Comparison of ENCODE assay signal across 15 cellular contexts in the genomic region with DNA sequence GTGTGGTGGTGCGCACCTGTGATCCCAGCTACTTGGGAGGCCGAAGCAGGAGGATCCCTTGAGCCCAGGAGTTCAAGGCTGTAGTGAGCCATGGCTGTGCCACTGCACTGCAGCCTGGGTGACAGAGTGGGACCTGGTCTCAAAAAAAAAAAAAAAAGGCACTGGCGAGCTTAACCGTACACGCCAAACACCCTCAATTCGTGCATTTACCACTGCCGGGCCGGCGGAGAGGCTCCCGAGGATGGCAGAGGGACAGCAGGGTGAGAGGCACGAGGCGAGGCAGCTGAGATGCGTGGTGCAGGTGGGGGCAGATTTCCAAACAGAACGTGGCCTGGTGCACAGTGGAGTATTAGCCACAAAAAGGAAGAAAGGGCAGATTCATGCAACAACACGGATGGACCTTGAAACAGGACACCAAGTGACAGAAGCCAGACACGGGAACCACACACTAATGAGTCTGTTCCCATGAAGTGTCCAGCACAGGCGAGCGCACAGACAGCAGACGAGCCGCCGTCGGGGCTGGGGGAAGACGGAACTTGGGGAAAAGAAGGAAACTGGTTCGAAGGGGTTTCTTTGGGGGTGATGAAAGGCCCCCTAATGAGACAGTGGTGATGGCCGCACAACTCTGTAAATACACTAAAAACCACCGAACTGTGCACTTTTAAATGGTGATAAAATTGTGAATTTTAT. TPM values are rescaled to one million over a fixed set of nuclear protein-coding genes. Genes with fewer than 3 reads are reported as not detected.
DNase-seq lines count a peak whose midpoint lies in the region; ATAC-seq and TF ChIP-seq lines count a peak whose summit lies in the region.
"Had no signal": no experiment of that assay in that cellular context is flagged by ENCODE, and none has a peak within 500 bp of the region (broad histone marks: within the 10 kb centered on the region; RNA-seq: fewer than 3 reads in every experiment).

No MANE protein-coding gene starts in this region.

- H3K18ac ChIP-seq in trophoblast cell (ENCODE audit: low read length), result peak overlapping the region; percentile 51

- TF ChIP-seq CTCF in uterus (IDR thresholded peaks at IDR 0.05) (no peak), prostate gland (IDR thresholded peaks at IDR 0.05) (no peak)

- H3K27me3 ChIP-seq in trophoblast cell (ENCODE audit: insufficient read depth, low read length) (no peaks in the 10 kb centered on the region), uterus (no peaks in the 10 kb centered on the region), prostate gland (replicated peaks; ENCODE audit: insufficient read depth) (no peaks in the 10 kb centered on the region)

- ATAC-seq in activated naive CD8-positive, alpha-beta T cell treated with anti-CD3 and anti-CD28 coated beads, Interleukin-2, amount 10 ng/mL, durations not matched to agents 7 days and 5 days (ENCODE audit: low read depth), result no peak
- ATAC-seq in left lobe of liver, result no peak
- ATAC-seq: activated CD8-positive, alpha-beta T cell treated with anti-CD3 and anti-CD28 coated beads for 36 hours had no signal

- no peak overlapping the region for H2AK5ac ChIP-seq in trophoblast cell (ENCODE audit: low read length)

- H3K79me1 ChIP-seq in trophoblast cell (ENCODE audit: low read length), result no peaks in the 10 kb centered on the region

- H3K79me2 ChIP-seq in trophoblast cell (ENCODE audit: control insufficient read depth, insufficient read depth, low read length, poor library complexity), result no peaks in the 10 kb centered on the region

- no peak overlapping the region for H3K4me2 ChIP-seq in trophoblast cell (ENCODE audit: low read length)

- no peak overlapping the region for H4K91ac ChIP-seq in trophoblast cell (ENCODE audit: low read depth, low read length)

- H3K23ac ChIP-seq in trophoblast cell (ENCODE audit: low read length), result no peak overlapping the region

- peaks cover 5% of the 10 kb centered on the region for H3K9me3 Mint-ChIP-seq in activated naive CD8-positive, alpha-beta T cell treated with anti-CD3 and anti-CD28 coated beads, Interleukin-2, amount 10 ng/mL, durations not matched to agents 7 days and 5 days
- H3K9me3 Mint-ChIP-seq in activated naive CD8-positive, alpha-beta T cell treated with anti-CD3 and anti-CD28 coated beads for 36 hours, result peaks cover 5% of the 10 kb centered on the region

- H2AFZ ChIP-seq in trophoblast cell (ENCODE audit: insufficient read depth, low read length, poor library complexity), result no peak overlapping the region

- POLR2A ChIA-PET in activated naive CD8-positive, alpha-beta T cell treated with anti-CD3 and anti-CD28 coated beads, Interleukin-2, amount 10 ng/mL, durations not matched to agents 7 days and 5 days (lab: Charles Lee), result no interaction called here

- peak; percentile 2 for DNase-seq in activated naive CD8-positive, alpha-beta T cell treated with anti-CD3 and anti-CD28 coated beads, Interleukin-2, amount 10 ng/mL, durations not matched to agents 7 days and 5 days
- DNase-seq in activated naive CD8-positive, alpha-beta T cell treated with anti-CD3 and anti-CD28 coated beads for 36 hours, result no peak
- DNase-seq in left lobe of liver (ENCODE audit: low spot score) (peak; percentile 37), trophoblast cell (no peak), uterus (peak; percentile 6 to 12), DMS 273 treated with DMSO at 0.1 percent for 48 hours (lab: John Stamatoyannopoulos, UW) (no peak), prostate gland (ENCODE audit: low spot score) (no peak)
- no peak for DNase-seq in activated CD4-positive, alpha-beta T cell treated with anti-CD3 and anti-CD28 coated beads for 1 hour
- DNase-seq: activated CD8-positive, alpha-beta T cell treated with anti-CD3 and anti-CD28 coated beads for 36 hours; DMS53; kidney glomerular epithelial cell; NCI-H510A treated with DMSO at 0.1 percent for 48 hours; stimulated activated CD4-positive, alpha-beta T cell treated with anti-CD3 and anti-CD28 coated beads, Interleukin-4, amount 100 ng/mL, for 1 hour had no signal

- no peak overlapping the region for H2BK12ac ChIP-seq in trophoblast cell (ENCODE audit: low read length)

- no peak overlapping the region for H3K9ac ChIP-seq in trophoblast cell (ENCODE audit: low read length)

- H3K36me3 ChIP-seq in trophoblast cell (ENCODE audit: control insufficient read depth in 1 of 2, insufficient read depth in 2 of 2, low read length in 2 of 2) (peaks cover 8 to 17% of the 10 kb centered on the region in 2 experiments), uterus (no peaks in the 10 kb centered on the region), prostate gland (no peaks in the 10 kb centered on the region)

- H3K4me3 ChIP-seq in trophoblast cell (ENCODE audit: low read depth, low read length), result no peak overlapping the region
- H3K4me3 ChIP-seq in uterus, result no peak overlapping the region
- no peak overlapping the region for H3K4me3 ChIP-seq in prostate gland

- no peak overlapping the region for H3K14ac ChIP-seq in trophoblast cell (ENCODE audit: low read length)

- H2BK5ac ChIP-seq in trophoblast cell (ENCODE audit: low read depth, low read length, poor library complexity), result no peak overlapping the region

- TF ChIP-seq POLR2A in uterus (IDR thresholded peaks at IDR 0.05) (no peak), prostate gland (IDR thresholded peaks at IDR 0.05) (no peak)

- H3K36me3 Mint-ChIP-seq in activated naive CD8-positive, alpha-beta T cell treated with anti-CD3 and anti-CD28 coated beads, Interleukin-2, amount 10 ng/mL, durations not matched to agents 7 days and 5 days, result peaks cover 22% of the 10 kb centered on the region
- peaks cover 29% of the 10 kb centered on the region for H3K36me3 Mint-ChIP-seq in activated naive CD8-positive, alpha-beta T cell treated with anti-CD3 and anti-CD28 coated beads for 36 hours

- H4K8ac ChIP-seq in trophoblast cell (ENCODE audit: low read depth, low read length), result no peak overlapping the region

- H3K27me3 Mint-ChIP-seq in activated naive CD8-positive, alpha-beta T cell treated with anti-CD3 and anti-CD28 coated beads, Interleukin-2, amount 10 ng/mL, durations not matched to agents 7 days and 5 days, result no peaks in the 10 kb centered on the region
- no peaks in the 10 kb centered on the region for H3K27me3 Mint-ChIP-seq in activated naive CD8-positive, alpha-beta T cell treated with anti-CD3 and anti-CD28 coated beads for 36 hours
- H3K27me3 Mint-ChIP-seq: activated CD8-positive, alpha-beta T cell treated with anti-CD3 and anti-CD28 coated beads for 36 hours had no signal

- no peaks in the 10 kb centered on the region for H3K4me1 Mint-ChIP-seq in activated naive CD8-positive, alpha-beta T cell treated with anti-CD3 and anti-CD28 coated beads, Interleukin-2, amount 10 ng/mL, durations not matched to agents 7 days and 5 days
- H3K4me1 Mint-ChIP-seq in activated naive CD8-positive, alpha-beta T cell treated with anti-CD3 and anti-CD28 coated beads for 36 hours, result peaks cover 2% of the 10 kb centered on the region
- H3K4me1 Mint-ChIP-seq: mesothelial cell of epicardium had no signal

- intact Hi-C loops in uterus (cut with DNase I; ENCODE audit: low total_unique reads) (no loop called here), prostate gland (cut with DNase I) (no loop called here)

- no peak overlapping the region for H3K27ac Mint-ChIP-seq in activated naive CD8-positive, alpha-beta T cell treated with anti-CD3 and anti-CD28 coated beads, Interleukin-2, amount 10 ng/mL, durations not matched to agents 7 days and 5 days
- H3K27ac Mint-ChIP-seq in activated naive CD8-positive, alpha-beta T cell treated with anti-CD3 and anti-CD28 coated beads for 36 hours, result no peak overlapping the region
- H3K27ac Mint-ChIP-seq: activated CD8-positive, alpha-beta T cell treated with anti-CD3 and anti-CD28 coated beads for 36 hours; activated T-helper 1 cell treated with anti-CD3 and anti-CD28 coated beads, Interleukin-12 subunit alpha, Interleukin-12 subunit beta, Interleukin-2, Interleukin-4 antibody, amounts not matched to agents 30 ng/mL and 10 ng/mL and 1 ng/mL, durations not matched to agents 14 hours and 24 hours and 36 hours had no signal

- H4K12ac ChIP-seq in trophoblast cell (ENCODE audit: low read depth, low read length), result no peak overlapping the region

- peaks cover 0 to 2% of the 10 kb centered on the region in 2 experiments for H3K4me1 ChIP-seq in trophoblast cell (ENCODE audit: control insufficient read depth in 1 of 2, insufficient read depth in 2 of 2, low read length in 2 of 2)
- peaks cover 0 to 8% of the 10 kb centered on the region in 2 donors for H3K4me1 ChIP-seq in uterus
- peaks cover 5% of the 10 kb centered on the region for H3K4me1 ChIP-seq in prostate gland (replicated peaks)

- no CpG with 5 or more reads among the region's 26 CpGs for WGBS in trophoblast cell (ENCODE audit: extremely low coverage, insufficient coverage, insufficient read length)
- WGBS in prostate gland, result 94% methylated on average over 26 of the region's 26 CpGs

- no peak overlapping the region for H3K4ac ChIP-seq in trophoblast cell (ENCODE audit: low read depth, low read length)

- H3K4me3 Mint-ChIP-seq in activated naive CD8-positive, alpha-beta T cell treated with anti-CD3 and anti-CD28 coated beads, Interleukin-2, amount 10 ng/mL, durations not matched to agents 7 days and 5 days, result no peak overlapping the region
- H3K4me3 Mint-ChIP-seq in activated naive CD8-positive, alpha-beta T cell treated with anti-CD3 and anti-CD28 coated beads for 36 hours, result no peak overlapping the region
- H3K4me3 Mint-ChIP-seq: activated CD8-positive, alpha-beta T cell treated with anti-CD3 and anti-CD28 coated beads for 36 hours; activated T-helper 1 cell treated with anti-CD3 and anti-CD28 coated beads, Interleukin-12 subunit alpha, Interleukin-12 subunit beta, Interleukin-2, Interleukin-4 antibody, amounts not matched to agents 30 ng/mL and 10 ng/mL and 1 ng/mL, durations not matched to agents 14 hours and 24 hours and 36 hours; mesothelial cell of epicardium had no signal

- H2BK120ac ChIP-seq in trophoblast cell (ENCODE audit: insufficient read depth, low read length, poor library complexity), result no peak overlapping the region

- H3K27ac ChIP-seq in trophoblast cell (ENCODE audit: low read depth, low read length) (no peak overlapping the region), uterus (no peak overlapping the region), prostate gland (no peak overlapping the region)

- H3K9me3 ChIP-seq in trophoblast cell (ENCODE audit: insufficient read depth, low read depth, low read length), result peaks cover 11% of the 10 kb centered on the region
- peaks cover 0 to under 1% of the 10 kb centered on the region in 2 donors for H3K9me3 ChIP-seq in uterus
- no peaks in the 10 kb centered on the region for H3K9me3 ChIP-seq in prostate gland

RNA-seq across cellular contexts. Expression of a gene that starts 27.4 kb away (rescaled TPM):
- 10 to 100 TPM; 29.0 to 29.2 TPM for total RNA-seq in activated naive CD8-positive, alpha-beta T cell treated with anti-CD3 and anti-CD28 coated beads, Interleukin-2, amount 10 ng/mL, durations not matched to agents 7 days and 5 days
- total RNA-seq in activated naive CD8-positive, alpha-beta T cell treated with anti-CD3 and anti-CD28 coated beads for 36 hours, result 10 to 100 TPM; 30.0 to 30.2 TPM
- 140 TPM for total RNA-seq in left lobe of liver
- polyA plus RNA-seq in trophoblast cell (2013), result 11.7 and 12.7 TPM in 2 replicates
- 10 to 100 TPM; 20.3 to 42.5 (median 32.5) TPM for total RNA-seq in uterus
- 10 to 100 TPM; 37.6 to 74.1 TPM for total RNA-seq in prostate gland

RNA-seq across cellular contexts. Expression of a gene that starts 40.4 kb away (rescaled TPM):
- 10 to 100 TPM; 14.0 to 18.0 TPM for total RNA-seq in activated naive CD8-positive, alpha-beta T cell treated with anti-CD3 and anti-CD28 coated beads, Interleukin-2, amount 10 ng/mL, durations not matched to agents 7 days and 5 days
- total RNA-seq in activated naive CD8-positive, alpha-beta T cell treated with anti-CD3 and anti-CD28 coated beads for 36 hours, result 10 to 100 TPM; 11.2 to 14.5 TPM
- total RNA-seq in left lobe of liver (20.2 TPM), uterus (10 to 100 TPM in 2 of 4 donors, 1 to 10 TPM in 2; 6.6 to 21.3 (median 15.0) TPM), prostate gland (10 to 100 TPM; 20.4 to 66.9 TPM)
- polyA plus RNA-seq in trophoblast cell (2013), result 19.8 and 20.5 TPM in 2 replicates

Comparison
In these comparisons a context has a peak if more than half of its experiments do, and no peak if none do; other contexts are left out.
1. DNase-seq: peak in activated naive CD8-positive, alpha-beta T cell treated with anti-CD3 and anti-CD28 coated beads, Interleukin-2, amount 10 ng/mL, durations not matched to agents 7 days and 5 days (single experiment), left lobe of liver (single experiment) and uterus (2 of 2); none in activated naive CD8-positive, alpha-beta T cell treated with anti-CD3 and anti-CD28 coated beads for 36 hours (single experiment), trophoblast cell (0 of 2), activated CD4-positive, alpha-beta T cell treated with anti-CD3 and anti-CD28 coated beads for 1 hour (single experiment), DMS 273 treated with DMSO at 0.1 percent for 48 hours (single experiment) and prostate gland (single experiment).